ENCODE assay signal across 12 cellular contexts in genomic region chr1:99727575-99728190, GRCh38. TPM values are rescaled to one million over a fixed set of nuclear protein-coding genes. Genes with fewer than 3 reads are reported as not detected.
DNase-seq lines count a peak whose midpoint lies in the region; ATAC-seq and TF ChIP-seq lines count a peak whose summit lies in the region.
"Had no signal": no experiment of that assay in that cellular context is flagged by ENCODE, and none has a peak within 500 bp of the region (broad histone marks: within the 10 kb centered on the region; RNA-seq: fewer than 3 reads in every experiment).

No MANE protein-coding gene starts in this region.

- no peaks in the 10 kb centered on the region for H3K9me2 ChIP-seq in GM23248 (ENCODE audit: insufficient read depth)

- H3K36me3 ChIP-seq in GM23248 (ENCODE audit: low read depth): no peaks in the 10 kb centered on the region
- H3K36me3 ChIP-seq in SK-N-MC (ENCODE audit: insufficient read depth, low read length): peaks cover 12% of the 10 kb centered on the region; the same call in 1 of the 2 replicates
- no peaks in the 10 kb centered on the region for H3K36me3 ChIP-seq in parathyroid adenoma (ENCODE audit: control insufficient read depth, insufficient read depth, low read length)

- H3K79me2 ChIP-seq in GM23248 (ENCODE audit: insufficient read depth) (no peaks in the 10 kb centered on the region), parathyroid adenoma (no peaks in the 10 kb centered on the region)

- 72 to 76% methylated on average over 4 of the region's 4 CpGs for WGBS in GM23248 (ENCODE audit: low coverage in 1 of 2, low lambda C conversion rate in 2 of 2, missing lambda C conversion rate in 2 of 2), 2 experiments

- no peak overlapping the region for H3K9ac ChIP-seq in GM23248
- no peak overlapping the region for H3K9ac ChIP-seq in SK-N-MC (ENCODE audit: insufficient read length)
- no peak overlapping the region for H3K9ac ChIP-seq in parathyroid adenoma

- H2AFZ ChIP-seq in GM23248 (no peak overlapping the region), parathyroid adenoma (peak overlapping the region; percentile 43)

- H3K4me1 ChIP-seq in GM23248 (ENCODE audit: insufficient read depth) (peaks cover 9% of the 10 kb centered on the region), parathyroid adenoma (peaks cover 11% of the 10 kb centered on the region)

- no peaks in the 10 kb centered on the region for H3K27me3 ChIP-seq in GM23248 (replicated peaks; ENCODE audit: insufficient read depth)
- no peaks in the 10 kb centered on the region for H3K27me3 ChIP-seq in parathyroid adenoma (ENCODE audit: control insufficient read depth, insufficient read depth, low read length)

- H4K20me1 ChIP-seq in GM23248 (ENCODE audit: insufficient read depth): no peaks in the 10 kb centered on the region

- TF ChIP-seq CTCF in fibroblast of the aortic adventitia (IDR thresholded peaks at IDR 0.05; ENCODE audit: insufficient read depth, low read length): no peak
- no peak for TF ChIP-seq CTCF in parathyroid adenoma (IDR thresholded peaks at IDR 0.05)

- 0 out of 2 replicates have a peak, but pooled peaks cover 3% of the 10 kb centered on the region for H3F3A ChIP-seq in GM23248 (ENCODE audit: insufficient read depth)

- H3K27ac ChIP-seq in GM23248 (no peak overlapping the region), SK-N-MC (peak overlapping the region; percentile 86), parathyroid adenoma (peak overlapping the region; percentile 71)

- no peak for ATAC-seq in HG02884 (IDR thresholded peaks at IDR 0.05; ENCODE audit: unreplicated experiment)
- ATAC-seq in HG02588 (IDR thresholded peaks at IDR 0.05; ENCODE audit: unreplicated experiment): no peak

- in situ Hi-C loops in GM23248 (cut with MboI): no loop called here

- H3K9me3 ChIP-seq in GM23248 (ENCODE audit: low read depth) (no peaks in the 10 kb centered on the region), SK-N-MC (ENCODE audit: low read depth, low read length) (no peaks in the 10 kb centered on the region), parathyroid adenoma (ENCODE audit: control insufficient read depth, low read length) (no peaks in the 10 kb centered on the region)

- peak; percentile 39 for DNase-seq in GM23248
- DNase-seq in SK-N-MC (ENCODE audit: low read depth, low spot score): peak; percentile 72
- DNase-seq in fibroblast of the aortic adventitia (ENCODE audit: low read depth): peak; percentile 69
- DNase-seq in superior temporal gyrus (ENCODE audit: extremely low spot score): no peak
- DNase-seq in NCI-H128 (lab: John Stamatoyannopoulos, UW; ENCODE audit: unreplicated experiment): no peak
- DNase-seq: activated CD4-positive, alpha-beta T cell treated with anti-CD3 and anti-CD28 coated beads, Interleukin-2, amount 50 U/mL, for 4 hours; NCI-H2029 treated with DMSO at 0.1 percent for 48 hours; SHP77; stimulated activated naive CD4-positive, alpha-beta T cell had no signal

- H3K4me3 ChIP-seq in GM23248: no peak overlapping the region
- peak overlapping the region; percentile 40 for H3K4me3 ChIP-seq in SK-N-MC
- no peak overlapping the region for H3K4me3 ChIP-seq in fibroblast of the aortic adventitia (ENCODE audit: low read depth, low read length)
- no peak overlapping the region for H3K4me3 ChIP-seq in parathyroid adenoma (ENCODE audit: low read depth, low read length)

- H3K4me2 ChIP-seq in GM23248 (ENCODE audit: unreplicated experiment) (no peak overlapping the region), parathyroid adenoma (ENCODE audit: low read length) (no peak overlapping the region)

RNA-seq across cellular contexts. Expression of gene FRRS1, which starts 38.8 kb away (rescaled TPM):
- total RNA-seq in GM23248 (2014; rRNA removed; shearing (Covaris generic)): 1.3 and 3.9 TPM in 2 replicates
- polyA plus RNA-seq in GM23248 (2016; fragmentation: Nextera tagmentation; extraction: Ambion mirVana): 0.10 and 0.13 TPM in 2 replicates
- 17.1 and 24.7 TPM in 2 replicates for total RNA-seq in fibroblast of the aortic adventitia (ENCODE audit: low replicate concordance)

Comparison
In these comparisons a context has a peak if more than half of its experiments do, and no peak if none do; other contexts are left out.
1. DNase-seq: peak in GM23248 (single experiment), SK-N-MC (single experiment) and fibroblast of the aortic adventitia (single experiment); none in superior temporal gyrus (single experiment) and NCI-H128 (single experiment).